Comparison of ENCODE assay signal across 1 cellular context in the genomic region with DNA sequence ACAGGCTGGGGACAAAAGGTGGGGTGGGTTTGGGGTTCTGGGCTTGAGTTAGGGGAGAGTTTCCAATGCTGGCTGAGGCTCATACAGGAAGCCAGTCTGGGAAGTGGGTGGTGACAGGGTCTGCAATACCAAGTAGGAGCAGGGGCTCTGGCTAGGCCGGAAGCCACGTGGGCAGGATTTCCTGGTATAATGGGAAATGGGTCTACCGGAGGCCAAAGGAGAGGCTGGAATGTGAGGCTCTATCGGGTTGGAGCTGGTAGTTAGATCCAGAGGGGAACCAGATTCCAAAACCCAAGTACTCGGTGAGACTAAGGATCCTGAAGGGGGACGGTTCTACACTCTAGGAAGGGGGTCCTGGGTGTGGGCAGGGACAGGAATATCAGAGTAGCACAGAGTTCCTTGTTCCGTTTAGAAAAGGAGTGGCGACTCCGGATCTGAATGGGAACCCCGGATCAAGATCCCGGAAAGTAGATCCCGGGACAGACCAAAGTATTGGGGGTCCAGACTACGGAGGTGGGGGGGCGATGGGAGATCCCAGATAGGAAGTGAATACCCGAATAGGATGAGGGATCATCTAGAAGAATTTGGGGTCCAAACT.
TF ChIP-seq lines count a peak whose summit lies in the region.

No MANE protein-coding gene starts in this region.

TF ChIP-seq in HepG2, 621 proteins besides CTCF, POLR2A, EP300 and RAD21 (continued from another document):
- TF ChIP-seq HMGXB4 (CRISPR knock-in tag; IDR thresholded peaks at IDR 0.05; ENCODE audit: borderline replicate concordance in 1 of 2, low read depth in 1 of 2) (no peak), ZBTB42 (CRISPR knock-in tag; IDR thresholded peaks at IDR 0.05) (no peak), ZNF296 (CRISPR knock-in tag; conservative IDR thresholded peaks at IDR 0.05) (no peak), ELF1 (CRISPR knock-in tag; IDR thresholded peaks at IDR 0.05) (peak; percentile 60), ZNF256 (CRISPR knock-in tag; conservative IDR thresholded peaks at IDR 0.05) (no peak), GATAD1 (CRISPR knock-in tag; IDR thresholded peaks at IDR 0.05) (peak; percentile 78), ZFX (CRISPR knock-in tag; IDR thresholded peaks at IDR 0.05; ENCODE audit: low read depth) (0 out of 2 replicates have a peak, but pooled peaks have one; percentile 20), KDM2A (CRISPR knock-in tag; IDR thresholded peaks at IDR 0.05; ENCODE audit: borderline replicate concordance, low read depth) (0 out of 2 replicates have a peak, but pooled peaks have one; percentile 35), NFKBIZ (CRISPR knock-in tag; IDR thresholded peaks at IDR 0.05) (no peak), YEATS2 (CRISPR knock-in tag; IDR thresholded peaks at IDR 0.05; ENCODE audit: borderline replicate concordance) (peak; percentile 58; the same call in 1 of the 2 replicates), SNAI1 (CRISPR knock-in tag; IDR thresholded peaks at IDR 0.05; ENCODE audit: borderline replicate concordance) (peak; percentile 38; the same call in 1 of the 2 replicates), NFYB (CRISPR knock-in tag; IDR thresholded peaks at IDR 0.05) (peak; percentile 29; the same call in 1 of the 2 replicates), THRA (CRISPR knock-in tag; IDR thresholded peaks at IDR 0.05; ENCODE audit: borderline replicate concordance) (no peak), ZNF7 (CRISPR knock-in tag; IDR thresholded peaks at IDR 0.05) (no peak), PHF20 (CRISPR knock-in tag; IDR thresholded peaks at IDR 0.05) (peak; percentile 65)
- TF ChIP-seq, protein P1, sequence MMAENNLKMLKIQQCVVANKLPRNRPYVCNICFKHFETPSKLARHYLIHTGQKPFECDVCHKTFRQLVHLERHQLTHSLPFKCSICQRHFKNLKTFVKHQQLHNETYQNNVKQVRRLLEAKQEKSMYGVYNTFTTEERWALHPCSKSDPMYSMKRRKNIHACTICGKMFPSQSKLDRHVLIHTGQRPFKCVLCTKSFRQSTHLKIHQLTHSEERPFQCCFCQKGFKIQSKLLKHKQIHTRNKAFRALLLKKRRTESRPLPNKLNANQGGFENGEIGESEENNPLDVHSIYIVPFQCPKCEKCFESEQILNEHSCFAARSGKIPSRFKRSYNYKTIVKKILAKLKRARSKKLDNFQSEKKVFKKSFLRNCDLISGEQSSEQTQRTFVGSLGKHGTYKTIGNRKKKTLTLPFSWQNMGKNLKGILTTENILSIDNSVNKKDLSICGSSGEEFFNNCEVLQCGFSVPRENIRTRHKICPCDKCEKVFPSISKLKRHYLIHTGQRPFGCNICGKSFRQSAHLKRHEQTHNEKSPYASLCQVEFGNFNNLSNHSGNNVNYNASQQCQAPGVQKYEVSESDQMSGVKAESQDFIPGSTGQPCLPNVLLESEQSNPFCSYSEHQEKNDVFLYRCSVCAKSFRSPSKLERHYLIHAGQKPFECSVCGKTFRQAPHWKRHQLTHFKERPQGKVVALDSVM (CRISPR knock-in tag; IDR thresholded peaks at IDR 0.05), result peak; percentile 98
- TF ChIP-seq, protein P2, sequence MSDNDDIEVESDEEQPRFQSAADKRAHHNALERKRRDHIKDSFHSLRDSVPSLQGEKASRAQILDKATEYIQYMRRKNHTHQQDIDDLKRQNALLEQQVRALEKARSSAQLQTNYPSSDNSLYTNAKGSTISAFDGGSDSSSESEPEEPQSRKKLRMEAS (IDR thresholded peaks at IDR 0.05), result peak; percentile 74
